Comparison of ENCODE assay signal across 11 cellular contexts in genomic region chr2:236545248-236545658, GRCh38.
DNase-seq lines count a peak whose midpoint lies in the region; ATAC-seq and TF ChIP-seq lines count a peak whose summit lies in the region.
"Had no signal": no experiment of that assay in that cellular context is flagged by ENCODE, and none has a peak within 500 bp of the region (broad histone marks: within the 10 kb centered on the region; RNA-seq: fewer than 3 reads in every experiment).

No MANE protein-coding gene starts in this region.

- TF ChIP-seq CTCF in GM13976 (IDR thresholded peaks at IDR 0.05; ENCODE audit: borderline replicate concordance, control extremely low read depth, extremely low read depth, insufficient read depth, missing control alignments): no peak

- peaks cover 91% of the 10 kb centered on the region for H3K4me1 Mint-ChIP-seq in activated naive CD8-positive, alpha-beta T cell treated with anti-CD3 and anti-CD28 coated beads, Interleukin-2, amount 50 U/mL, for 24 hours

- no peaks in the 10 kb centered on the region for H3K9me3 Mint-ChIP-seq in activated naive CD8-positive, alpha-beta T cell treated with anti-CD3 and anti-CD28 coated beads, Interleukin-2, amount 50 U/mL, for 24 hours

- in situ Hi-C loops in GM13976 (cut with MboI; ENCODE audit: low sequenced_read_pairs, unreplicated experiment): no loop called here

- peak; percentile 47 for ATAC-seq in GM19452 (IDR thresholded peaks at IDR 0.05; ENCODE audit: unreplicated experiment)
- ATAC-seq in HG03139 (IDR thresholded peaks at IDR 0.05; ENCODE audit: unreplicated experiment): peak; percentile 39
- ATAC-seq in activated naive CD8-positive, alpha-beta T cell treated with anti-CD3 and anti-CD28 coated beads, Interleukin-2, amount 50 U/mL, for 24 hours: no peak

- H3K36me3 Mint-ChIP-seq in activated naive CD8-positive, alpha-beta T cell treated with anti-CD3 and anti-CD28 coated beads, Interleukin-2, amount 50 U/mL, for 24 hours (ENCODE audit: low read depth): peaks cover 21% of the 10 kb centered on the region

- no peaks in the 10 kb centered on the region for H3K27me3 Mint-ChIP-seq in activated naive CD8-positive, alpha-beta T cell treated with anti-CD3 and anti-CD28 coated beads, Interleukin-2, amount 50 U/mL, for 24 hours

- peak overlapping the region; percentile 85 for H3K27ac Mint-ChIP-seq in activated naive CD8-positive, alpha-beta T cell treated with anti-CD3 and anti-CD28 coated beads, Interleukin-2, amount 50 U/mL, for 24 hours

- DNase-seq in GM13976 (ENCODE audit: low spot score): peak; percentile 77
- DNase-seq in activated naive CD8-positive, alpha-beta T cell treated with anti-CD3 and anti-CD28 coated beads, Interleukin-2, amount 50 U/mL, for 24 hours: no peak
- DNase-seq in HCEC 1CT: no peak
- DNase-seq in NOMO-1 treated with DMSO at 0.1 percent for 48 hours (lab: John Stamatoyannopoulos, UW; ENCODE audit: unreplicated experiment): no peak
- DNase-seq in EL: no peak
- no peak for DNase-seq in glomerular visceral epithelial cell (ENCODE audit: extremely low spot score)
- DNase-seq: IMR-90, NCI-H774, occipital lobe had no signal

- H3K4me3 Mint-ChIP-seq in activated naive CD8-positive, alpha-beta T cell treated with anti-CD3 and anti-CD28 coated beads, Interleukin-2, amount 50 U/mL, for 24 hours: peak overlapping the region; percentile 60
